ENCODE assay signal across 16 cellular contexts in the genomic region with DNA sequence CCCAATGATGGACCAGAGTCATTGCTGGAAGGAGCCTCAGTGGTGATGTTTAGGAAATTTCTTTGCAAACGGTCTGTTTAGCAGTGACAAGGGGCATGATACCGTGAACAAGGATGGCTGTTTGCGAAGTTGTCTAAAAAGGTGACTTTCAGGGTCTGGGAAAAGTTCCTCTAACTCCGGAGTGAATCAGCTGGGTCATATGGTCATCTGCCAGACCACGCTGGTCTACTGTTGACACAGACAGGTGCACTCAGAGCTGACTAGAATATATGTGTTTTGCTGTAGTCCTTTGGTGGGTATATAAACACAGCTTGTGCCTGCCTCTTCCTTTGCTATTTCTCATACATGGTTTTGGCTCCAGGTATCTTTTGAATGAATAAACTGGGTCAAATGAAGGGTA.
DNase-seq lines count a peak whose midpoint lies in the region; ATAC-seq and TF ChIP-seq lines count a peak whose summit lies in the region.
"Had no signal": no experiment of that assay in that cellular context is flagged by ENCODE, and none has a peak within 500 bp of the region (broad histone marks: within the 10 kb centered on the region; RNA-seq: fewer than 3 reads in every experiment).

No MANE protein-coding gene starts in this region.

- peak; percentile 3 for DNase-seq in M059J (ENCODE audit: low read depth)
- peak; percentile 35 to 69 for DNase-seq in SJCRH30
- peak; percentile 41 for DNase-seq in dermis blood vessel endothelial cell
- DNase-seq in myocyte (ENCODE audit: low read depth), result peak; percentile 50
- no peak for DNase-seq in progenitor cell of endocrine pancreas (ENCODE audit: low spot score, unreplicated experiment)
- DNase-seq: 8988T; AML-193; Caco-2; CD8-positive, alpha-beta memory T cell; DND-41; GDM1; GM23248; H7 had no signal

- no peaks in the 10 kb centered on the region for H3K9me3 ChIP-seq in SJCRH30 (replicated peaks)
- H3K9me3 ChIP-seq: BLaER1, Caco-2 had no signal

- no peak overlapping the region for H3K4me3 ChIP-seq in SJCRH30
- H3K4me3 ChIP-seq: BLaER1, GM23248 had no signal

- peaks cover 2% of the 10 kb centered on the region for H3K4me1 Mint-ChIP-seq in progenitor cell of endocrine pancreas (ENCODE audit: low read depth)

- no peaks in the 10 kb centered on the region for H3K36me3 ChIP-seq in SJCRH30
- H3K36me3 ChIP-seq: BLaER1 had no signal

- H3K9me3 Mint-ChIP-seq in progenitor cell of endocrine pancreas (ENCODE audit: low read depth), result no peaks in the 10 kb centered on the region
- H3K9me3 Mint-ChIP-seq: CD8-positive, alpha-beta memory T cell had no signal

- peaks cover 37% of the 10 kb centered on the region for H3K4me1 ChIP-seq in SJCRH30
- H3K4me1 ChIP-seq: Caco-2 had no signal

- no peak overlapping the region for H3K27ac ChIP-seq in SJCRH30
- H3K27ac ChIP-seq: BLaER1, GM23248 had no signal

- no peak overlapping the region for H3K4me3 Mint-ChIP-seq in progenitor cell of endocrine pancreas (ENCODE audit: low read depth)
- H3K4me3 Mint-ChIP-seq: CD8-positive, alpha-beta memory T cell had no signal

- no peak overlapping the region for H3K27ac Mint-ChIP-seq in progenitor cell of endocrine pancreas
- H3K27ac Mint-ChIP-seq: CD8-positive, alpha-beta memory T cell had no signal

- no peaks in the 10 kb centered on the region for H3K27me3 ChIP-seq in SJCRH30
- H3K27me3 ChIP-seq: BLaER1 had no signal

- H3K36me3 Mint-ChIP-seq in progenitor cell of endocrine pancreas (ENCODE audit: insufficient read depth), result no peaks in the 10 kb centered on the region
- H3K36me3 Mint-ChIP-seq: CD8-positive, alpha-beta memory T cell had no signal

- ATAC-seq in GM21619 (IDR thresholded peaks at IDR 0.05; ENCODE audit: unreplicated experiment), result no peak
- ATAC-seq in HG03159 (IDR thresholded peaks at IDR 0.05; ENCODE audit: unreplicated experiment), result no peak

- peaks cover 5% of the 10 kb centered on the region for H3K27me3 Mint-ChIP-seq in progenitor cell of endocrine pancreas

- TF ChIP-seq CTCF in progenitor cell of endocrine pancreas (IDR thresholded peaks at IDR 0.05; ENCODE audit: unreplicated experiment), result no peak
